ENCODE assay signal across 7 cellular contexts in genomic region chr19:43575955-43576451, GRCh38. TPM values are rescaled to one million over a fixed set of nuclear protein-coding genes. Genes with fewer than 3 reads are reported as not detected.
A peak's percentile ranks its signal among the peaks of the same experiment; 100 is the strongest.
DNase-seq lines count a peak whose midpoint lies in the region; ATAC-seq and TF ChIP-seq lines count a peak whose summit lies in the region.

No MANE protein-coding gene starts in this region.

- intact Hi-C loops in gastrocnemius medialis (cut with DNase I; ENCODE audit: low total_unique reads): loop anchor here (1.0 to 5.0 kb wide), 2 partner anchors 20 to 44 kb away; partner anchors contain the start of genes IRGQ, ZNF575 and ZNF576

- no peak for TF ChIP-seq CTCF in foreskin fibroblast (IDR thresholded peaks at IDR 0.05; ENCODE audit: low read depth, low read length)
- no peak for TF ChIP-seq CTCF in gastrocnemius medialis (IDR thresholded peaks at IDR 0.05 in 4 of 5, conservative IDR thresholded peaks at IDR 0.05 in 1 of 5)

- in situ Hi-C loops in gastrocnemius medialis (cut with MboI; ENCODE audit: low sequenced_read_pairs in 4 of 4): no loop called here

- ATAC-seq in HG02981 (IDR thresholded peaks at IDR 0.05; ENCODE audit: unreplicated experiment) (peak; percentile 4), SK-N-SH treated with all-trans-retinoic acid at 6 μM for 48 hours (peak; percentile 2; the same call in 2 of the 3 replicates), gastrocnemius medialis (no peak), HG02970 (IDR thresholded peaks at IDR 0.05; ENCODE audit: low FRiP score, unreplicated experiment) (no peak)

- peaks cover 0 to 8% of the 10 kb centered on the region in 2 donors for H3K36me3 ChIP-seq in gastrocnemius medialis

- H3K27me3 ChIP-seq in gastrocnemius medialis: no peaks in the 10 kb centered on the region

- H3K4me3 ChIP-seq in foreskin fibroblast (ENCODE audit: low read depth in 1 of 2, low read length in 2 of 2) (peak overlapping the region; percentile 92 to 100), gastrocnemius medialis (peak overlapping the region; percentile 75 to 98 (median 88))

- H3K27ac ChIP-seq in gastrocnemius medialis: peak overlapping the region; percentile 50 to 86 (median 70)

- no peak for TF ChIP-seq POLR2A in gastrocnemius medialis (IDR thresholded peaks at IDR 0.05)

- DNase-seq in foreskin fibroblast (peak in 1 of 2 donors; percentile 25), gastrocnemius medialis (no peak), inferior parietal cortex (ENCODE audit: extremely low spot score) (no peak), NCI-H526 treated with DMSO at 0.1 percent for 48 hours (lab: John Stamatoyannopoulos, UW) (no peak)

- no peaks in the 10 kb centered on the region for H3K9me3 ChIP-seq in gastrocnemius medialis

- H3K4me1 ChIP-seq in gastrocnemius medialis: peaks cover 10 to 13% of the 10 kb centered on the region in 2 donors

TF ChIP-seq in SK-N-SH treated with all-trans-retinoic acid at 6 μM for 48 hours, 23 proteins besides CTCF, POLR2A, EP300 and RAD21:
- TF ChIP-seq GLIS3 (CRISPR knock-in tag; IDR thresholded peaks at IDR 0.05) (no peak), ESRRG (CRISPR knock-in tag; IDR thresholded peaks at IDR 0.05) (no peak), CSRNP3 (CRISPR knock-in tag; IDR thresholded peaks at IDR 0.05) (no peak), TOX (CRISPR knock-in tag; IDR thresholded peaks at IDR 0.05; ENCODE audit: borderline replicate concordance) (no peak), PPARA (CRISPR knock-in tag; IDR thresholded peaks at IDR 0.05; ENCODE audit: borderline replicate concordance) (no peak), ZNF565 (CRISPR knock-in tag; conservative IDR thresholded peaks at IDR 0.05; ENCODE audit: low read depth) (no peak), ZNF70 (CRISPR knock-in tag; IDR thresholded peaks at IDR 0.05) (no peak), BACH2 (CRISPR knock-in tag; IDR thresholded peaks at IDR 0.05; ENCODE audit: borderline replicate concordance) (no peak), CSDC2 (CRISPR knock-in tag; IDR thresholded peaks at IDR 0.05) (no peak), ZC3H10 (CRISPR knock-in tag; IDR thresholded peaks at IDR 0.05) (no peak), ZFP30 (CRISPR knock-in tag; IDR thresholded peaks at IDR 0.05) (no peak), RARB (CRISPR knock-in tag; IDR thresholded peaks at IDR 0.05) (no peak), CREB5 (CRISPR knock-in tag; IDR thresholded peaks at IDR 0.05; ENCODE audit: low read depth) (no peak), ARNTL (CRISPR knock-in tag; IDR thresholded peaks at IDR 0.05; ENCODE audit: borderline replicate concordance, low read depth) (no peak), OSR1 (CRISPR knock-in tag; IDR thresholded peaks at IDR 0.05) (no peak)
- TF ChIP-seq, protein P1, sequence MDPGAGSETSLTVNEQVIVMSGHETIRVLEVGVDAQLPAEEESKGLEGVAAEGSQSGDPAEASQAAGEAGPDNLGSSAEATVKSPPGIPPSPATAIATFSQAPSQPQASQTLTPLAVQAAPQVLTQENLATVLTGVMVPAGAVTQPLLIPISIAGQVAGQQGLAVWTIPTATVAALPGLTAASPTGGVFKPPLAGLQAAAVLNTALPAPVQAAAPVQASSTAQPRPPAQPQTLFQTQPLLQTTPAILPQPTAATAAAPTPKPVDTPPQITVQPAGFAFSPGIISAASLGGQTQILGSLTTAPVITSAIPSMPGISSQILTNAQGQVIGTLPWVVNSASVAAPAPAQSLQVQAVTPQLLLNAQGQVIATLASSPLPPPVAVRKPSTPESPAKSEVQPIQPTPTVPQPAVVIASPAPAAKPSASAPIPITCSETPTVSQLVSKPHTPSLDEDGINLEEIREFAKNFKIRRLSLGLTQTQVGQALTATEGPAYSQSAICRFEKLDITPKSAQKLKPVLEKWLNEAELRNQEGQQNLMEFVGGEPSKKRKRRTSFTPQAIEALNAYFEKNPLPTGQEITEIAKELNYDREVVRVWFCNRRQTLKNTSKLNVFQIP (CRISPR knock-in tag; IDR thresholded peaks at IDR 0.05; ENCODE audit: borderline replicate concordance, low read depth): no peak

RNA-seq across cellular contexts. Expression of gene PINLYP, which starts 0.4 kb away (rescaled TPM):
- total RNA-seq in gastrocnemius medialis: 1 to 10 TPM in 1 of 4 donors, not detected in 3; 1.2 TPM

RNA-seq across cellular contexts. Expression of gene XRCC1, which starts 0.7 kb away (rescaled TPM):
- 10 to 100 TPM in 3 of 4 donors, 1 to 10 TPM in 1; 9.3 to 20.3 (median 16.7) TPM for total RNA-seq in gastrocnemius medialis

RNA-seq across cellular contexts. Expression of gene IRGQ, which starts 19.9 kb away (rescaled TPM):
- 10 to 100 TPM; 20.2 to 25.8 (median 23.6) TPM for total RNA-seq in gastrocnemius medialis

RNA-seq across cellular contexts. Expression of gene ZNF576, which starts 20.4 kb away (rescaled TPM):
- 10 to 100 TPM in 2 of 4 donors, 1 to 10 TPM in 2; 6.9 to 19.8 (median 11.6) TPM for total RNA-seq in gastrocnemius medialis

RNA-seq across cellular contexts. Expression of gene SRRM5, which starts 35.9 kb away (rescaled TPM):
- under 1 TPM in 3 of 4 donors, not detected in 1; 0.09 to 0.49 (median 0.25) TPM for total RNA-seq in gastrocnemius medialis

Comparison
In these comparisons a context has a peak if more than half of its experiments do, and no peak if none do; other contexts are left out.
1. ATAC-seq: peak in HG02981 (single experiment) and SK-N-SH treated with all-trans-retinoic acid at 6 μM for 48 hours (single experiment); none in gastrocnemius medialis (0 of 2) and HG02970 (single experiment).